In the genomic region with DNA sequence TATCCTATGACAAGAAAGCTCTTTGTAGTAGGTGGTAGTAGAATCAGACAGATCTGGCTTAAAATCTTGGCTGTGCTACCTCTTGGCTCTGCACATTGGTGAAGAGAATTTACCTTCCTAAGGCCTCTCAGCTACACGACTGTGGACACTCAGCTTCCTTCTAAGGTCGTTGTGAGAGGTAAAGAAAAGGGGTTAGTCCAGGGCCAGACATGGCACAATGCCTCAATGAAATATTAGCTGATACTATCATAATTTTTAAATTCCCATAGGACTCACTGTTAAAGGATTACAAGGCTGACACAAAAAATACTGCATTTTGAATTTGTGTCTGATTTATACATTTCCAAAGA, we compare ENCODE assay signal across 11 cellular contexts.
A peak's percentile ranks its signal among the peaks of the same experiment; 100 is the strongest.
DNase-seq lines count a peak whose midpoint lies in the region; ATAC-seq and TF ChIP-seq lines count a peak whose summit lies in the region.
"Had no signal": no experiment of that assay in that cellular context is flagged by ENCODE, and none has a peak within 500 bp of the region (broad histone marks: within the 10 kb centered on the region; RNA-seq: fewer than 3 reads in every experiment).

No MANE protein-coding gene starts in this region.

- H3K36me3 ChIP-seq in mesodermal cell (ENCODE audit: control insufficient read depth, insufficient read depth, low read length) (peaks cover 16% of the 10 kb centered on the region), thoracic aorta (no peaks in the 10 kb centered on the region)
- H3K36me3 ChIP-seq: HAP-1 had no signal

- TF ChIP-seq CTCF in LNCaP clone FGC (IDR thresholded peaks at IDR 0.05; ENCODE audit: control insufficient read depth, extremely low read depth, insufficient read depth) (no peak), chondrocyte (IDR thresholded peaks at IDR 0.05) (no peak), thoracic aorta (IDR thresholded peaks at IDR 0.05) (no peak)

- H3K4me3 Mint-ChIP-seq in chondrocyte (ENCODE audit: unreplicated experiment) (no peak overlapping the region), immature natural killer cell (no peak overlapping the region)

- ATAC-seq in thoracic aorta (ENCODE audit: insufficient number of reproducible peaks, low FRiP score, low read depth): no peak

- H3K27me3 ChIP-seq in thoracic aorta (replicated peaks; ENCODE audit: insufficient read depth): no peaks in the 10 kb centered on the region

- H3K4me1 ChIP-seq in mesodermal cell (ENCODE audit: control insufficient read depth, insufficient read depth, low read length, poor library complexity, severe bottlenecking) (peaks cover 52% of the 10 kb centered on the region), thoracic aorta (ENCODE audit: control insufficient read depth in 1 of 2, low read depth in 2 of 2) (peaks cover 49 to 81% of the 10 kb centered on the region in 2 donors)

- no peak overlapping the region for H3K4me3 ChIP-seq in LNCaP clone FGC (ENCODE audit: low read depth, low read length)
- no peak overlapping the region for H3K4me3 ChIP-seq in mesodermal cell (ENCODE audit: extremely low read depth, insufficient read depth, low read length, poor library complexity, severe bottlenecking)
- peak overlapping the region; percentile 34 for H3K4me3 ChIP-seq in thoracic aorta
- H3K4me3 ChIP-seq: HAP-1 had no signal

- DNase-seq in LNCaP clone FGC (ENCODE audit: low read depth): peak; percentile 73
- no peak for DNase-seq in chondrocyte (ENCODE audit: low spot score)
- DNase-seq in thoracic aorta (ENCODE audit: low spot score): no peak
- DNase-seq in NCI-H526 (lab: John Stamatoyannopoulos, UW): no peak
- no peak for DNase-seq in Kasumi-1 (lab: John Stamatoyannopoulos, UW)
- no peak for DNase-seq in immature natural killer cell
- no peak for DNase-seq in substantia nigra (lab: John Stamatoyannopoulos, UW)
- DNase-seq: activated T-cell treated with anti-CD3 and anti-CD28 coated beads for 4 hours, NCI-H2227 treated with DMSO at 0.1 percent for 48 hours had no signal

- H3K9me3 ChIP-seq in mesodermal cell (ENCODE audit: control insufficient read depth, low read length) (no peaks in the 10 kb centered on the region), thoracic aorta (no peaks in the 10 kb centered on the region)
- H3K9me3 ChIP-seq: HAP-1 had no signal

- H3K36me3 Mint-ChIP-seq in chondrocyte (ENCODE audit: low read depth): no peaks in the 10 kb centered on the region
- peaks cover 0 to 5% (median 0%) of the 10 kb centered on the region in 3 donors for H3K36me3 Mint-ChIP-seq in immature natural killer cell

- H3K9me3 Mint-ChIP-seq in chondrocyte (ENCODE audit: low read depth) (no peaks in the 10 kb centered on the region), immature natural killer cell (no peaks in the 10 kb centered on the region)

- H3K27ac Mint-ChIP-seq in chondrocyte (ENCODE audit: unreplicated experiment): peak overlapping the region; percentile 99
- no peak overlapping the region for H3K27ac Mint-ChIP-seq in immature natural killer cell

- H3K27ac ChIP-seq in mesodermal cell (ENCODE audit: low read depth, low read length, severe bottlenecking) (peak overlapping the region; percentile 98), thoracic aorta (peak overlapping the region; percentile 87 to 92), substantia nigra (ENCODE audit: low read depth, low read length, poor library complexity, severe bottlenecking) (no peak overlapping the region)

- H3K4me1 Mint-ChIP-seq in chondrocyte (ENCODE audit: low read depth): peaks cover 68% of the 10 kb centered on the region
- H3K4me1 Mint-ChIP-seq in immature natural killer cell: peaks cover 10 to 20% of the 10 kb centered on the region in 2 donors

- H3K27me3 Mint-ChIP-seq in chondrocyte (ENCODE audit: low read depth) (no peaks in the 10 kb centered on the region), immature natural killer cell (ENCODE audit: low read depth in 3 of 3) (no peaks in the 10 kb centered on the region)

- WGBS in mesodermal cell (ENCODE audit: insufficient coverage in 2 of 2), 2 experiments: 70% methylated on average over 2 of the region's 2 CpGs; no CpG with 5 or more reads in 1 of the 2 experiments
